In the genomic region with DNA sequence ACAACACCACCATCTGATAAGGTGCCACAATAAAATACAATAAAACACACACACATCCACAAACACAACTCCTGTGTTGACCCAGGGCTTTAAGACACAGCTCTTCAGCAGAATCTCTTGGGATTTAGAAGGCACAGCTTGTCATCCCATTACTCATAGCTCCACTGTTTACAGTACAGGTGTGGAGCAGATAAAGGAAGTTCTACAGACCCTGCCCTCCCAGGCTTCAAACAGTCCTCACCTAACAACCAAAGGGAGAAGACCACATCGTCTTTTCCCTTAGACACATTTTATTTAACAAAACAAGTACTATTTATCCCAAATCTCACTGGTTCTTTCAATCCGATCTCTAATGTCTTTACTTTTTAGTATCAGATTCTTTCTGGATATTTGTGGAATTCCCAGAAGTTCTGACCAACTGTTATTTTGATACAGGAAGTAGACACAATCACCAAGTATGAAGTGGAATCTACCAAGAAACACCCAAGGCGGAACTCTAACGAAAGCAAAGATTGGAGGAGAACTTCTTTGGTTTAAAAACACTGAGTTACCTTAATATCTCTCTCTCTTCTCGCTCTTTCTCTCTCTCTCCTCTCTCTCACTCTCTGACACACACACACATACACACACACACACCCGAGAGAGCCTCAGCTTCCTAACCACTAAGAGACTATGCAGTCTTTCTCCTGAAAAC, we compare ENCODE assay signal across 8 cellular contexts. TPM values are rescaled to one million over a fixed set of nuclear protein-coding genes. Genes with fewer than 3 reads are reported as not detected.
DNase-seq lines count a peak whose midpoint lies in the region; ATAC-seq and TF ChIP-seq lines count a peak whose summit lies in the region.

No MANE protein-coding gene starts in this region.

- no peaks in the 10 kb centered on the region for H3K36me3 ChIP-seq in body of pancreas (replicated peaks in 1 of 2; ENCODE audit: insufficient read depth in 1 of 2, low read depth in 2 of 2)
- no peaks in the 10 kb centered on the region for H3K36me3 ChIP-seq in mucosa of stomach (ENCODE audit: control insufficient read depth, insufficient read depth, low read length)

- no peak for TF ChIP-seq CTCF in body of pancreas (IDR thresholded peaks at IDR 0.05)

- H3K4me1 ChIP-seq in body of pancreas (peaks cover 34% of the 10 kb centered on the region), mucosa of stomach (ENCODE audit: control insufficient read depth, insufficient read depth, low read length) (peaks cover 45% of the 10 kb centered on the region)

- DNase-seq in Kasumi-1 (lab: John Stamatoyannopoulos, UW) (peak; percentile 44 to 59), body of pancreas (peak; percentile 45 to 66 (median 60)), D341Med (ENCODE audit: low spot score) (no peak), superior temporal gyrus (ENCODE audit: extremely low spot score) (no peak), UCSD-AML1 (lab: John Stamatoyannopoulos, UW; ENCODE audit: unreplicated experiment) (no peak), mucosa of gallbladder (ENCODE audit: low spot score) (no peak)

- H3K4me3 ChIP-seq in body of pancreas (peak overlapping the region; percentile 42 to 69), mucosa of stomach (ENCODE audit: low read length) (peak overlapping the region; percentile 73)

- WGBS in body of pancreas, 2 donors, result 6 to 14% methylated on average over 6 of the region's 6 CpGs

- intact Hi-C loops in body of pancreas (cut with DNase I), result no loop called here

- ATAC-seq in GM18502 (IDR thresholded peaks at IDR 0.05; ENCODE audit: poor library complexity, unreplicated experiment) (peak; percentile 5), body of pancreas (peak; percentile 74)

- H3K27ac ChIP-seq in body of pancreas, result peak overlapping the region; percentile 76 to 94 (median 82)

- TF ChIP-seq POLR2A in body of pancreas (IDR thresholded peaks at IDR 0.05), result peak; percentile 55 to 84 (median 80)

- peak overlapping the region; percentile 88 for H3K9ac ChIP-seq in mucosa of stomach (ENCODE audit: low read length)

- no peaks in the 10 kb centered on the region for H3K27me3 ChIP-seq in body of pancreas
- H3K27me3 ChIP-seq in mucosa of stomach (ENCODE audit: control insufficient read depth, insufficient read depth, low read length), result no peaks in the 10 kb centered on the region

- H3K9me3 ChIP-seq in body of pancreas (no peaks in the 10 kb centered on the region), mucosa of stomach (ENCODE audit: control insufficient read depth, low read length) (no peaks in the 10 kb centered on the region)

RNA-seq across cellular contexts. Expression of a gene that starts 46.1 kb away (rescaled TPM):
- total RNA-seq in body of pancreas, result 10 to 100 TPM; 32.2 to 60.6 TPM
- 51.1 TPM for total RNA-seq in mucosa of gallbladder

Comparison
In these comparisons a context has a peak if more than half of its experiments do, and no peak if none do; other contexts are left out.
1. DNase-seq: peak in Kasumi-1 (2 of 2) and body of pancreas (4 of 4); none in D341Med (single experiment), superior temporal gyrus (single experiment), UCSD-AML1 (single experiment) and mucosa of gallbladder (single experiment).